8 cellular contexts compared by ENCODE assay signal in genomic region chr19:50098892-50099291, GRCh38.
A peak's percentile ranks its signal among the peaks of the same experiment; 100 is the strongest.
DNase-seq lines count a peak whose midpoint lies in the region; ATAC-seq, FAIRE-seq and TF ChIP-seq lines count a peak whose summit lies in the region.
"Not testable (repeated sequence)": the region's sequence is repeated elsewhere in the genome, so short reads cannot be mapped to it uniquely, and the experiment has no call there.

No MANE protein-coding gene starts in this region.

- H3K36me3 Mint-ChIP-seq in activated CD4-positive, alpha-beta memory T cell treated with anti-CD3 and anti-CD28 coated beads, Interleukin-2, amount 10 ng/mL, durations not matched to agents 7 days and 5 days (ENCODE audit: low read depth); activated naive CD8-positive, alpha-beta T cell treated with anti-CD3 and anti-CD28 coated beads, Interleukin-2, amount 50 U/mL, for 24 hours (ENCODE audit: low read depth): not testable (repeated sequence)

- not testable (repeated sequence) for H3K36me3 ChIP-seq in RWPE2 (ENCODE audit: low read depth); HepG2 (replicated peaks in 1 of 2; ENCODE audit: control insufficient read depth in 1 of 2, insufficient read depth in 2 of 2, low read length in 2 of 2); ovary; upper lobe of right lung

- H3K27ac ChIP-seq in RWPE2 (ENCODE audit: poor library complexity, severe bottlenecking); HepG2 (ENCODE audit: extremely low read length, insufficient read depth, low read length); ovary; upper lobe of right lung: not testable (repeated sequence)

- H3K4me1 ChIP-seq in RWPE2 (ENCODE audit: insufficient read depth, poor library complexity, severe bottlenecking); HepG2 (ENCODE audit: insufficient read depth, low read length); ovary (ENCODE audit: insufficient read depth); upper lobe of right lung: not testable (repeated sequence)

- intact Hi-C loops in Right ventricle myocardium superior (cut with DNase I); HepG2 (cut with micrococcal nuclease; ENCODE audit: unreplicated experiment); ovary (cut with DNase I); upper lobe of right lung (cut with DNase I): not testable (repeated sequence)

- H3K4me1 Mint-ChIP-seq in activated CD4-positive, alpha-beta memory T cell treated with anti-CD3 and anti-CD28 coated beads, Interleukin-2, amount 10 ng/mL, durations not matched to agents 7 days and 5 days; activated naive CD8-positive, alpha-beta T cell treated with anti-CD3 and anti-CD28 coated beads, Interleukin-2, amount 50 U/mL, for 24 hours: not testable (repeated sequence)

- H3K9me3 Mint-ChIP-seq in activated CD4-positive, alpha-beta memory T cell treated with anti-CD3 and anti-CD28 coated beads, Interleukin-2, amount 10 ng/mL, durations not matched to agents 7 days and 5 days; activated naive CD8-positive, alpha-beta T cell treated with anti-CD3 and anti-CD28 coated beads, Interleukin-2, amount 50 U/mL, for 24 hours: not testable (repeated sequence)

- 29% methylated on average over 14 of the region's 14 CpGs for WGBS in HepG2 (ENCODE audit: low lambda C conversion rate)
- WGBS in ovary, 3 donors: 62 to 74% (median 62%) methylated on average over 11 to 14 of the region's 14 CpGs

- CTCF ChIA-PET in activated CD4-positive, alpha-beta memory T cell treated with anti-CD3 and anti-CD28 coated beads, Interleukin-2, amount 10 ng/mL, durations not matched to agents 7 days and 5 days (lab: Charles Lee); HepG2 (lab: Yijun Ruan, JAX; ENCODE audit: low intra/inter-chr PET ratio, low total read pairs): not testable (repeated sequence)

- not testable (repeated sequence) for H2AFZ ChIP-seq in HepG2 (ENCODE audit: low read length)

- H3K9me3 ChIP-seq in RWPE2 (ENCODE audit: severe bottlenecking); HepG2 (ENCODE audit: low read length); ovary; upper lobe of right lung: not testable (repeated sequence)

- in situ Hi-C loops in HepG2 (cut with HindIII; ENCODE audit: extremely low pct_ligation_motif_present, low pct_unique_long_range_greater_than_20kb): not testable (repeated sequence)

- TF ChIP-seq EP300 in HepG2 (IDR thresholded peaks at IDR 0.05; ENCODE audit: low read depth in 2 of 2, low read length in 2 of 2); HepG2 (CRISPR knock-in tag; IDR thresholded peaks at IDR 0.05; ENCODE audit: borderline replicate concordance); ovary (IDR thresholded peaks at IDR 0.05): not testable (repeated sequence)

- TF ChIP-seq CTCF in RWPE2 (IDR thresholded peaks at IDR 0.05; ENCODE audit: poor library complexity, severe bottlenecking); HepG2 (CRISPR knock-in tag; IDR thresholded peaks at IDR 0.05); ovary (IDR thresholded peaks at IDR 0.05); upper lobe of right lung (IDR thresholded peaks at IDR 0.05): not testable (repeated sequence)

- H3K79me2 ChIP-seq in HepG2 (ENCODE audit: insufficient read depth, low read length): not testable (repeated sequence)

- not testable (repeated sequence) for H3K4me3 ChIP-seq in RWPE2 (ENCODE audit: severe bottlenecking); HepG2 (replicated peaks in 1 of 3; ENCODE audit: insufficient read depth in 1 of 3, low read depth in 2 of 3, low read length in 3 of 3); ovary; upper lobe of right lung

- POLR2A ChIA-PET in activated CD4-positive, alpha-beta memory T cell treated with anti-CD3 and anti-CD28 coated beads, Interleukin-2, amount 10 ng/mL, durations not matched to agents 7 days and 5 days (lab: Charles Lee); HepG2 (lab: Yijun Ruan, JAX): not testable (repeated sequence)

- not testable (repeated sequence) for H3K4me3 Mint-ChIP-seq in activated CD4-positive, alpha-beta memory T cell treated with anti-CD3 and anti-CD28 coated beads, Interleukin-2, amount 10 ng/mL, durations not matched to agents 7 days and 5 days; activated naive CD8-positive, alpha-beta T cell treated with anti-CD3 and anti-CD28 coated beads, Interleukin-2, amount 50 U/mL, for 24 hours

- not testable (repeated sequence) for FAIRE-seq in HepG2 (lab: Jason Lieb, UNC)

- not testable (repeated sequence) for TF ChIP-seq POLR2A in HepG2 (IDR thresholded peaks at IDR 0.05; ENCODE audit: insufficient read depth in 1 of 2, low read depth in 2 of 2, low read length in 2 of 2); ovary (IDR thresholded peaks at IDR 0.05)

- peak overlapping the region; percentile 47 for H3K4me2 ChIP-seq in HepG2 (ENCODE audit: low read depth, low read length)

- not testable (repeated sequence) for H4K20me1 ChIP-seq in HepG2 (ENCODE audit: insufficient read depth, low read length)

- not testable (repeated sequence) for H3K27me3 ChIP-seq in RWPE2 (ENCODE audit: insufficient read depth, poor library complexity, severe bottlenecking); HepG2 (ENCODE audit: control insufficient read depth in 1 of 2, insufficient read depth in 2 of 2, low read length in 2 of 2); ovary; upper lobe of right lung

- not testable (repeated sequence) for ATAC-seq in RWPE2 (ENCODE audit: low read depth); activated naive CD8-positive, alpha-beta T cell treated with anti-CD3 and anti-CD28 coated beads, Interleukin-2, amount 50 U/mL, for 24 hours; Right ventricle myocardium superior (ENCODE audit: poor library complexity); HepG2; upper lobe of right lung

- not testable (repeated sequence) for BruUV-seq in HepG2 (replicated peaks; lab: Mats Ljungman, UMichigan)

- not testable (repeated sequence) for H3K27me3 Mint-ChIP-seq in activated CD4-positive, alpha-beta memory T cell treated with anti-CD3 and anti-CD28 coated beads, Interleukin-2, amount 10 ng/mL, durations not matched to agents 7 days and 5 days; activated naive CD8-positive, alpha-beta T cell treated with anti-CD3 and anti-CD28 coated beads, Interleukin-2, amount 50 U/mL, for 24 hours

- TF ChIP-seq RAD21 in HepG2 (CRISPR knock-in tag; IDR thresholded peaks at IDR 0.05): not testable (repeated sequence)

- H3K27ac Mint-ChIP-seq in activated CD4-positive, alpha-beta memory T cell treated with anti-CD3 and anti-CD28 coated beads, Interleukin-2, amount 10 ng/mL, durations not matched to agents 7 days and 5 days; activated naive CD8-positive, alpha-beta T cell treated with anti-CD3 and anti-CD28 coated beads, Interleukin-2, amount 50 U/mL, for 24 hours: not testable (repeated sequence)

- peak; percentile 87 for DNase-seq in RWPE2 (ENCODE audit: low spot score)
- DNase-seq in activated CD4-positive, alpha-beta memory T cell treated with anti-CD3 and anti-CD28 coated beads, Interleukin-2, amount 10 ng/mL, durations not matched to agents 7 days and 5 days: peak; percentile 21
- DNase-seq in activated naive CD8-positive, alpha-beta T cell treated with anti-CD3 and anti-CD28 coated beads, Interleukin-2, amount 50 U/mL, for 24 hours: peak; percentile 21
- DNase-seq in Right ventricle myocardium superior: peak; percentile 72
- not testable (repeated sequence) for DNase-seq in HepG2 (ENCODE audit: low spot score)
- DNase-seq in ovary: peak in 3 of 5 donors; percentile 22 to 34 (median 30)
- peak; percentile 37 for DNase-seq in stimulated activated CD4-positive, alpha-beta T cell treated with anti-CD3 and anti-CD28 coated beads, Interleukin-4, amount 100 ng/mL, for 24 hours
- peak; percentile 84 for DNase-seq in upper lobe of right lung

- H3K9ac ChIP-seq in HepG2 (ENCODE audit: insufficient read depth, low read depth, low read length): not testable (repeated sequence)
